In the genomic region with DNA sequence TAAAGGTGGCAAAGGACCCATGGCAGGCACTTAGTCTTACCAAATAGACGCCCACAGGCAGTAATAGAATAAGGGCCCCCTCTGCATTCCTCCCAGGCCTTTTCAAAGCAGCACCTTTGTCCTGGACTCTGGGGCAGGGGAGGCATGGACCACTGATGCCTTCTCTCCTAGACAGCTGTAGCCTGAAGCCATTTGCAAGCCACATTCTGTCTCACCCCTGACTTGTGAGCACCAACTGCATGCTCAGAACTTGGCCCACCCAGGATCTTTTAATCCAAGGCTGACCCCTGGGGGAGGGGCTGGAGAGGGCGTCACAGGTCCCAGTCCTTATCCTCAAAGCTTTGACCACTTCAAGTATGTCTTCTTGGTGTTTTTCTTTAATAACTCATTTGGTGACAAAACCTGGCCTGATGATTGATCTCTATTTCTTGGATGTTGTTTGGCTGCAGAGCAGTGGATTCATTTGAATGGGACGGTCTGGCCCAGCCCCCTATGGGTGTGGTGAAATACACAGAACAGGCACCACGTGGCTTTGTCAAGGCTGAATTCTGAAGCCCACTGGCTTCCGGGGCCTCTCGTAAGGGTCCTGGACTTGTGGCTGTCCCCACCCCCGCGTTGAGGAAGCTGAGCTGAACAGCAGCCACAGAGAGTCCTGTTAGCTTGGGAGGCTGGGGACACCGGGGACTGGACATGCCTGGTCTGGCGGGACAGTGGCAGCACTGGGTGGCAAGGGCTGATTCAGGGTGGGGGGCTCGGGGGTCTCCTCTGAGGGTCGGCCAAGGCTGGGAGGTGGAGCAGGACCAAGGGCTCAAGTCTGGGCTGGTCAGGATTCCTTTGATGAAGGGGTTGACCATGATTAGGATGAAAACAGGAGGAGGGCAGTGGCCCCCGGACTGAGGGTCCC, we compare ENCODE assay signal across 1 cellular context.
TF ChIP-seq lines count a peak whose summit lies in the region.

No MANE protein-coding gene starts in this region.

TF ChIP-seq in HepG2, 621 proteins besides CTCF, POLR2A, EP300 and RAD21 (continued from another document and continues in another):
- TF ChIP-seq AHDC1 (CRISPR knock-in tag; IDR thresholded peaks at IDR 0.05; ENCODE audit: borderline replicate concordance): no peak
- no peak for TF ChIP-seq RNF219 (CRISPR knock-in tag; IDR thresholded peaks at IDR 0.05)
- TF ChIP-seq ZNF407 (CRISPR knock-in tag; IDR thresholded peaks at IDR 0.05; ENCODE audit: not compliant biosample characterization): no peak
- no peak for TF ChIP-seq CEBPB (IDR thresholded peaks at IDR 0.05; ENCODE audit: borderline replicate concordance, low read depth, low read length)
- TF ChIP-seq, protein P1, sequence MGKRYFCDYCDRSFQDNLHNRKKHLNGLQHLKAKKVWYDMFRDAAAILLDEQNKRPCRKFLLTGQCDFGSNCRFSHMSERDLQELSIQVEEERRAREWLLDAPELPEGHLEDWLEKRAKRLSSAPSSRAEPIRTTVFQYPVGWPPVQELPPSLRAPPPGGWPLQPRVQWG (CRISPR knock-in tag; IDR thresholded peaks at IDR 0.05; ENCODE audit: borderline replicate concordance, low read depth): no peak
- 0 out of 2 replicates have a peak, but pooled peaks have one; percentile 20 for TF ChIP-seq SP5 (CRISPR knock-in tag; IDR thresholded peaks at IDR 0.05; ENCODE audit: borderline replicate concordance, low read depth)
- TF ChIP-seq, protein P2, sequence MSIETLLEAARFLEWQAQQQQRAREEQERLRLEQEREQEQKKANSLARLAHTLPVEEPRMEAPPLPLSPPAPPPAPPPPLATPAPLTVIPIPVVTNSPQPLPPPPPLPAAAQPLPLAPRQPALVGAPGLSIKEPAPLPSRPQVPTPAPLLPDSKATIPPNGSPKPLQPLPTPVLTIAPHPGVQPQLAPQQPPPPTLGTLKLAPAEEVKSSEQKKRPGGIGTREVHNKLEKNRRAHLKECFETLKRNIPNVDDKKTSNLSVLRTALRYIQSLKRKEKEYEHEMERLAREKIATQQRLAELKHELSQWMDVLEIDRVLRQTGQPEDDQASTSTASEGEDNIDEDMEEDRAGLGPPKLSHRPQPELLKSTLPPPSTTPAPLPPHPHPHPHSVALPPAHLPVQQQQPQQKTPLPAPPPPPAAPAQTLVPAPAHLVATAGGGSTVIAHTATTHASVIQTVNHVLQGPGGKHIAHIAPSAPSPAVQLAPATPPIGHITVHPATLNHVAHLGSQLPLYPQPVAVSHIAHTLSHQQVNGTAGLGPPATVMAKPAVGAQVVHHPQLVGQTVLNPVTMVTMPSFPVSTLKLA (IDR thresholded peaks at IDR 0.05): peak; percentile 35; the same call in 1 of the 2 replicates
- peak; percentile 83; the same call in 1 of the 2 replicates for TF ChIP-seq MYC (CRISPR knock-in tag; IDR thresholded peaks at IDR 0.05; ENCODE audit: borderline replicate concordance)
- no peak for TF ChIP-seq ZNF33B (CRISPR knock-in tag; IDR thresholded peaks at IDR 0.05)
- no peak for TF ChIP-seq MLLT10 (CRISPR knock-in tag; IDR thresholded peaks at IDR 0.05)
- peak; percentile 18 for TF ChIP-seq ASH2L (IDR thresholded peaks at IDR 0.05; ENCODE audit: insufficient read length, low read depth, low read length)
- TF ChIP-seq, protein P3, sequence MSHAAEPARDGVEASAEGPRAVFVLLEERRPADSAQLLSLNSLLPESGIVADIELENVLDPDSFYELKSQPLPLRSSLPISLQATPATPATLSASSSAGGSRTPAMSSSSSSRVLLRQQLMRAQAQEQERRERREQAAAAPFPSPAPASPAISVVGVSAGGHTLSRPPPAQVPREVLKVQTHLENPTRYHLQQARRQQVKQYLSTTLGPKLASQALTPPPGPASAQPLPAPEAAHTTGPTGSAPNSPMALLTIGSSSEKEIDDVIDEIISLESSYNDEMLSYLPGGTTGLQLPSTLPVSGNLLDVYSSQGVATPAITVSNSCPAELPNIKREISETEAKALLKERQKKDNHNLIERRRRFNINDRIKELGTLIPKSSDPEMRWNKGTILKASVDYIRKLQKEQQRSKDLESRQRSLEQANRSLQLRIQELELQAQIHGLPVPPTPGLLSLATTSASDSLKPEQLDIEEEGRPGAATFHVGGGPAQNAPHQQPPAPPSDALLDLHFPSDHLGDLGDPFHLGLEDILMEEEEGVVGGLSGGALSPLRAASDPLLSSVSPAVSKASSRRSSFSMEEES (CRISPR knock-in tag; IDR thresholded peaks at IDR 0.05): 0 out of 2 replicates have a peak, but pooled peaks have one; percentile 53
- TF ChIP-seq PAXIP1 (CRISPR knock-in tag; conservative IDR thresholded peaks at IDR 0.05): peak; percentile 62
- no peak for TF ChIP-seq MTA1 (CRISPR knock-in tag; IDR thresholded peaks at IDR 0.05; ENCODE audit: borderline replicate concordance)
- TF ChIP-seq RXRB (CRISPR knock-in tag; IDR thresholded peaks at IDR 0.05; ENCODE audit: borderline replicate concordance): 0 out of 2 replicates have a peak, but pooled peaks have one; percentile 35
- no peak for TF ChIP-seq PAF1 (CRISPR knock-in tag; IDR thresholded peaks at IDR 0.05)
- TF ChIP-seq ZNF713 (CRISPR knock-in tag; IDR thresholded peaks at IDR 0.05): no peak
- no peak for TF ChIP-seq NFKBIZ (CRISPR knock-in tag; IDR thresholded peaks at IDR 0.05)
- no peak for TF ChIP-seq TBP (CRISPR knock-in tag; IDR thresholded peaks at IDR 0.05)
- no peak for TF ChIP-seq FOXP1 (IDR thresholded peaks at IDR 0.05)
- no peak for TF ChIP-seq FOXP1 (CRISPR knock-in tag; IDR thresholded peaks at IDR 0.05)
- no peak for TF ChIP-seq BRD4 (CRISPR knock-in tag; IDR thresholded peaks at IDR 0.05)
- TF ChIP-seq KDM1A (CRISPR knock-in tag; IDR thresholded peaks at IDR 0.05): no peak
